Comparison of ENCODE assay signal across 8 cellular contexts in the genomic region with DNA sequence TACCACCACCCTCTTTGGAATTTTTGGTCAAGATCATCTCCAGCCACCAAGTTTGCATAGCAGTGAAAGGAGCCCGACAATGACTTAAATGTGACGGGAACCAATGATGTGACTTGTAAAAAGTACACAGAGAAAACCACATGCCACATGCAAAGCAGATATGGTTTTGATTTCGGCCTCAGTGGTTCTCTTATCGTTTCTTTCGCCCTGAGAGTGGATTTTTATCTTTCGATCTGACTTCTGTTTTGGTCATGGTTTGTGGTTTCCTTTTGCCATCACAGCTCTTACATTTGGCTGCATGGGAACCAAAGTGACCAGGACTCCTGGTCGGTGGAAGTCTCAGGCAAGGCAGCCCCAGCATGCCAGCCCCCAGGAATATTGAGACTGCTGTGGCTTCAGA.
A peak's percentile ranks its signal among the peaks of the same experiment; 100 is the strongest.
DNase-seq lines count a peak whose midpoint lies in the region; ATAC-seq and TF ChIP-seq lines count a peak whose summit lies in the region.

No MANE protein-coding gene starts in this region.

- no peak overlapping the region for H3K27ac ChIP-seq in KMS-11

- peaks cover 14% of the 10 kb centered on the region for H3K4me1 ChIP-seq in KMS-11 (ENCODE audit: low read depth, poor library complexity, severe bottlenecking)

- H3K27me3 ChIP-seq in KMS-11 (ENCODE audit: insufficient read depth, low read depth): peaks cover 91% of the 10 kb centered on the region

- peak; percentile 98 for ATAC-seq in GM18499 (IDR thresholded peaks at IDR 0.05; ENCODE audit: insufficient read depth, unreplicated experiment)
- ATAC-seq in GM21619 (IDR thresholded peaks at IDR 0.05; ENCODE audit: unreplicated experiment): peak; percentile 97

- H2AFZ ChIP-seq in KMS-11 (ENCODE audit: low read depth): no peak overlapping the region

- no peaks in the 10 kb centered on the region for H3K79me2 ChIP-seq in KMS-11 (ENCODE audit: insufficient read depth, low read depth)

- no peak for TF ChIP-seq CTCF in KMS-11 (conservative IDR thresholded peaks at IDR 0.05; ENCODE audit: low read depth, low read length)

- DNase-seq in glomerular visceral epithelial cell (ENCODE audit: extremely low spot score) (peak; percentile 45), Kasumi-1 (lab: John Stamatoyannopoulos, UW) (no peak), SW 1271 (lab: John Stamatoyannopoulos, UW) (no peak), nucleus accumbens (lab: John Stamatoyannopoulos, UW) (no peak), NCI-H524 treated with DMSO at 0.1 percent for 48 hours (lab: John Stamatoyannopoulos, UW) (no peak)

- H3K36me3 ChIP-seq in KMS-11 (ENCODE audit: insufficient read depth): no peaks in the 10 kb centered on the region

- H4K20me1 ChIP-seq in KMS-11 (ENCODE audit: insufficient read depth): peaks cover 10% of the 10 kb centered on the region

- H3K4me3 ChIP-seq in KMS-11 (IDR thresholded peaks at IDR 0.05; ENCODE audit: insufficient read depth, low read depth, low read length): no peak overlapping the region

- H3K4me2 ChIP-seq in KMS-11: 0 out of 2 replicates have a peak overlapping the region, but pooled peaks have one; percentile 1

- H3K9ac ChIP-seq in KMS-11: no peak overlapping the region
